Comparison of ENCODE assay signal across 12 cellular contexts in genomic region chr14:101875041-101875725, GRCh38.
DNase-seq lines count a peak whose midpoint lies in the region; ATAC-seq lines count a peak whose summit lies in the region.
"Had no signal": no experiment of that assay in that cellular context is flagged by ENCODE, and none has a peak within 500 bp of the region (broad histone marks: within the 10 kb centered on the region; RNA-seq: fewer than 3 reads in every experiment).

No MANE protein-coding gene starts in this region.

- peak overlapping the region; percentile 82 for H3K4me3 Mint-ChIP-seq in activated CD4-positive, alpha-beta T cell treated with anti-CD3 and anti-CD28 coated beads, Interleukin-2, amount 10 ng/mL, durations not matched to agents 24 days and 14 days
- peak overlapping the region in 1 of 2 donors; percentile 37 for H3K4me3 Mint-ChIP-seq in stimulated activated naive B cell treated with anti-CD40 and anti-IgM and Interleukin-4, amounts not matched to agents 10 μg/mL and 1 μg/mL and 100 μg/mL, for 72 hours
- H3K4me3 Mint-ChIP-seq: type B pancreatic cell had no signal

- peaks cover 42% of the 10 kb centered on the region for H3K4me1 ChIP-seq in effector memory CD4-positive, alpha-beta T cell (ENCODE audit: control insufficient read depth, insufficient read depth, low read length, poor library complexity, severe bottlenecking)
- H3K4me1 ChIP-seq: parathyroid adenoma had no signal

- peaks cover 31% of the 10 kb centered on the region for H3K36me3 Mint-ChIP-seq in activated CD4-positive, alpha-beta T cell treated with anti-CD3 and anti-CD28 coated beads, Interleukin-2, amount 10 ng/mL, durations not matched to agents 24 days and 14 days (ENCODE audit: low read depth)
- H3K36me3 Mint-ChIP-seq in stimulated activated naive B cell treated with anti-CD40 and anti-IgM and Interleukin-4, amounts not matched to agents 10 μg/mL and 1 μg/mL and 100 μg/mL, for 72 hours = peaks cover 11 to 32% of the 10 kb centered on the region in 2 donors

- H3K9me3 Mint-ChIP-seq in activated CD4-positive, alpha-beta T cell treated with anti-CD3 and anti-CD28 coated beads, Interleukin-2, amount 10 ng/mL, durations not matched to agents 24 days and 14 days = no peaks in the 10 kb centered on the region
- H3K9me3 Mint-ChIP-seq in stimulated activated naive B cell treated with anti-CD40 and anti-IgM and Interleukin-4, amounts not matched to agents 10 μg/mL and 1 μg/mL and 100 μg/mL, for 72 hours = no peaks in the 10 kb centered on the region
- H3K9me3 Mint-ChIP-seq: type B pancreatic cell had no signal

- DNase-seq in activated CD4-positive, alpha-beta T cell treated with anti-CD3 and anti-CD28 coated beads, Interleukin-2, amount 10 ng/mL, durations not matched to agents 24 days and 14 days = no peak
- no peak for DNase-seq in activated CD4-positive, alpha-beta T cell treated with anti-CD3 and anti-CD28 coated beads, Interleukin-2, amount 50 U/mL, for 1 hour
- peak; percentile 43 for DNase-seq in NCI-H526 treated with DMSO at 0.1 percent for 48 hours (lab: John Stamatoyannopoulos, UW)
- no peak for DNase-seq in effector memory CD4-positive, alpha-beta T cell
- no peak for DNase-seq in stimulated activated naive B cell treated with anti-CD40 and anti-IgM and Interleukin-4, amounts not matched to agents 10 μg/mL and 1 μg/mL and 100 μg/mL, for 72 hours
- DNase-seq in NCI-H128 (lab: John Stamatoyannopoulos, UW; ENCODE audit: unreplicated experiment) = no peak
- DNase-seq in NCI-H2107 treated with DMSO at 0.1 percent for 48 hours (lab: John Stamatoyannopoulos, UW; ENCODE audit: unreplicated experiment) = no peak
- DNase-seq: NCI-H524 treated with DMSO at 0.1 percent for 48 hours had no signal

- no peaks in the 10 kb centered on the region for H3K27me3 Mint-ChIP-seq in activated CD4-positive, alpha-beta T cell treated with anti-CD3 and anti-CD28 coated beads, Interleukin-2, amount 10 ng/mL, durations not matched to agents 24 days and 14 days
- no peaks in the 10 kb centered on the region for H3K27me3 Mint-ChIP-seq in stimulated activated naive B cell treated with anti-CD40 and anti-IgM and Interleukin-4, amounts not matched to agents 10 μg/mL and 1 μg/mL and 100 μg/mL, for 72 hours
- H3K27me3 Mint-ChIP-seq: type B pancreatic cell had no signal

- no peaks in the 10 kb centered on the region for H3K27me3 ChIP-seq in effector memory CD4-positive, alpha-beta T cell (replicated peaks; ENCODE audit: control insufficient read depth, insufficient read depth, low read length, poor library complexity, severe bottlenecking)

- intact Hi-C loops in activated CD4-positive, alpha-beta T cell treated with anti-CD3 and anti-CD28 coated beads, Interleukin-2, amount 10 ng/mL, durations not matched to agents 24 days and 14 days (cut with micrococcal nuclease) = loop anchor here (5.0 kb wide), 2 partner anchors 33 to 103 kb away; no protein-coding TSS in a partner anchor

- H3K9me3 ChIP-seq in effector memory CD4-positive, alpha-beta T cell (ENCODE audit: control insufficient read depth, low read length) = no peaks in the 10 kb centered on the region

- H3K4me3 ChIP-seq in effector memory CD4-positive, alpha-beta T cell (ENCODE audit: insufficient read depth, low read depth, low read length, poor library complexity, severe bottlenecking) = peak overlapping the region; percentile 5
- H3K4me3 ChIP-seq: K562 had no signal

- peaks cover 69% of the 10 kb centered on the region for H3K4me1 Mint-ChIP-seq in activated CD4-positive, alpha-beta T cell treated with anti-CD3 and anti-CD28 coated beads, Interleukin-2, amount 10 ng/mL, durations not matched to agents 24 days and 14 days
- H3K4me1 Mint-ChIP-seq in stimulated activated naive B cell treated with anti-CD40 and anti-IgM and Interleukin-4, amounts not matched to agents 10 μg/mL and 1 μg/mL and 100 μg/mL, for 72 hours = peaks cover 48 to 93% of the 10 kb centered on the region in 2 donors

- peaks cover 27% of the 10 kb centered on the region for H3K36me3 ChIP-seq in effector memory CD4-positive, alpha-beta T cell (ENCODE audit: control insufficient read depth, insufficient read depth, low read length)

- peak overlapping the region; percentile 93 for H3K27ac Mint-ChIP-seq in activated CD4-positive, alpha-beta T cell treated with anti-CD3 and anti-CD28 coated beads, Interleukin-2, amount 10 ng/mL, durations not matched to agents 24 days and 14 days
- peak overlapping the region; percentile 85 for H3K27ac Mint-ChIP-seq in stimulated activated naive B cell treated with anti-CD40 and anti-IgM and Interleukin-4, amounts not matched to agents 10 μg/mL and 1 μg/mL and 100 μg/mL, for 72 hours

- no peak for ATAC-seq in stimulated activated naive B cell treated with anti-CD40 and anti-IgM and Interleukin-4, amounts not matched to agents 10 μg/mL and 1 μg/mL and 100 μg/mL, for 72 hours (replicated peaks)
- ATAC-seq in GM19351 (IDR thresholded peaks at IDR 0.05; ENCODE audit: unreplicated experiment) = no peak
- ATAC-seq: K562 had no signal

- H3K27ac ChIP-seq in effector memory CD4-positive, alpha-beta T cell (ENCODE audit: insufficient read depth, low read length, poor library complexity, severe bottlenecking) = peak overlapping the region; percentile 61
- H3K27ac ChIP-seq: parathyroid adenoma had no signal
